Comparison of ENCODE assay signal across 27 cellular contexts in the genomic region with DNA sequence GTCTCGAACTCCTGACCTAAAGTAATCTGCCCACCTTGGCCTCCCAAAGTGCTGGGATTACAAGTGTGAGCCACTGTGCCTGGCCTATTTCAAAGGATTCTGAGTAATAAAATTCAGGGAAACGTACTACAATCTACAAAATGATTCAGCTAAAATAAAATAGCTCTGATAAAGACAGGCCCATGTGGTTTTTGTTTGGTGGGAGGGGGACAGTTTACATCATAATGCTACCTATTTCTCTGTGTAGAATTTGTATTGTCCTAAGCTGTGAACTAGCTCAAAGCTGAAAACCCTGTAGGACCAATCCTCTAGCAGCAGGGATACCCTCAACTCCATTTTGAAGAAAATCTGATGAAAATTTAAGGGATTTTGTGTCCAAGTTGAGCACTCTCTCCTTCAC.
"Had no signal": no experiment of that assay in that cellular context is flagged by ENCODE, and none has a peak within 500 bp of the region (broad histone marks: within the 10 kb centered on the region; RNA-seq: fewer than 3 reads in every experiment).

No MANE protein-coding gene starts in this region.

- DNase-seq: cortex of kidney; effector CD8-positive, alpha-beta T cell; effector memory CD8-positive, alpha-beta T cell; endodermal cell; esophagus squamous epithelium; foreskin fibroblast; foreskin melanocyte; gastrocnemius medialis; glutamatergic neuron; head of caudate nucleus; heart right ventricle; hippocampal formation; left cardiac atrium; left lung; left ventricle myocardium superior; lower lobe of right lung; mesenchymal stem cell; mucosa of descending colon; naive B cell; naive thymus-derived CD8-positive, alpha-beta T cell had no signal

- H3K4me3 Mint-ChIP-seq: dendritic cell treated with granulocyte-macrophage colony-stimulating factor and Interleukin-4, amounts not matched to agents 40 ng/mL and 50 ng/mL, for 4 days; effector memory CD8-positive, alpha-beta T cell; endodermal cell; mesothelial cell of epicardium; naive B cell; naive thymus-derived CD8-positive, alpha-beta T cell had no signal

- ATAC-seq: effector memory CD8-positive, alpha-beta T cell; esophagus mucosa; gastrocnemius medialis; heart right ventricle; left cardiac atrium; left lung; left ventricle myocardium superior; lower lobe of right lung; mucosa of descending colon; naive thymus-derived CD8-positive, alpha-beta T cell had no signal

- FAIRE-seq: endometrium, islet of Langerhans, keratinocyte had no signal

- H3K4me1 ChIP-seq: gastrocnemius medialis, heart right ventricle, left lung, lower lobe of right lung had no signal

- H3K27ac ChIP-seq: epithelial cell of prostate, esophagus squamous epithelium, gastrocnemius medialis, heart right ventricle, left lung, lower lobe of right lung had no signal

- H3K9me3 Mint-ChIP-seq: dendritic cell treated with granulocyte-macrophage colony-stimulating factor and Interleukin-4, amounts not matched to agents 40 ng/mL and 50 ng/mL, for 4 days; effector memory CD8-positive, alpha-beta T cell; endodermal cell; mesothelial cell of epicardium; naive B cell; naive thymus-derived CD8-positive, alpha-beta T cell had no signal

- H3K27me3 Mint-ChIP-seq: dendritic cell treated with granulocyte-macrophage colony-stimulating factor and Interleukin-4, amounts not matched to agents 40 ng/mL and 50 ng/mL, for 4 days; effector memory CD8-positive, alpha-beta T cell; naive B cell; naive thymus-derived CD8-positive, alpha-beta T cell had no signal

- H3K27me3 ChIP-seq: esophagus squamous epithelium, gastrocnemius medialis, heart right ventricle, left lung had no signal

- H3K27ac Mint-ChIP-seq: dendritic cell treated with granulocyte-macrophage colony-stimulating factor and Interleukin-4, amounts not matched to agents 40 ng/mL and 50 ng/mL, for 4 days; endodermal cell; mesothelial cell of epicardium had no signal

- H3K4me3 ChIP-seq: esophagus squamous epithelium, gastrocnemius medialis, heart right ventricle, left lung, lower lobe of right lung, mucosa of descending colon had no signal

- H3K9me3 ChIP-seq: esophagus squamous epithelium, gastrocnemius medialis, heart right ventricle, left lung, lower lobe of right lung, mucosa of descending colon had no signal
